In genomic region chr11:8092587-8093424, GRCh38 we compare ENCODE assay signal across 8 cellular contexts. TPM values are rescaled to one million over a fixed set of nuclear protein-coding genes. Genes with fewer than 3 reads are reported as not detected.
A peak's percentile ranks its signal among the peaks of the same experiment; 100 is the strongest.
DNase-seq lines count a peak whose midpoint lies in the region; ATAC-seq and TF ChIP-seq lines count a peak whose summit lies in the region.

No MANE protein-coding gene starts in this region.

- no peak overlapping the region for H3K4me3 Mint-ChIP-seq in naive thymus-derived CD8-positive, alpha-beta T cell

- no peak overlapping the region for H3K4me3 ChIP-seq in brain microvascular endothelial cell (ENCODE audit: low read depth, low read length)

- peak overlapping the region in 1 of 10 donors; percentile 16 for H3K27ac Mint-ChIP-seq in naive thymus-derived CD8-positive, alpha-beta T cell

- no peaks in the 10 kb centered on the region for H3K36me3 Mint-ChIP-seq in naive thymus-derived CD8-positive, alpha-beta T cell

- H3K4me1 Mint-ChIP-seq in naive thymus-derived CD8-positive, alpha-beta T cell, result peaks cover 0 to 9% (median under 1%) of the 10 kb centered on the region in 4 donors

- ATAC-seq in GM21526 (IDR thresholded peaks at IDR 0.05; ENCODE audit: low FRiP score, unreplicated experiment), result peak; percentile 81
- no peak for ATAC-seq in naive thymus-derived CD8-positive, alpha-beta T cell

- in situ Hi-C loops in KBM-7 (cut with MboI; ENCODE audit: low pct_unique_long_range_greater_than_20kb, low sequenced_read_pairs) (no loop called here), brain microvascular endothelial cell (cut with HindIII; ENCODE audit: low pct_ligation_motif_present, low sequenced_read_pairs) (no loop called here)

- H3K36me3 ChIP-seq in brain microvascular endothelial cell (replicated peaks), result no peaks in the 10 kb centered on the region

- no peaks in the 10 kb centered on the region for H3K27me3 ChIP-seq in brain microvascular endothelial cell (replicated peaks)

- H3K27ac ChIP-seq in RWPE1, result no peak overlapping the region
- H3K27ac ChIP-seq in brain microvascular endothelial cell, result no peak overlapping the region

- H3K27me3 Mint-ChIP-seq in naive thymus-derived CD8-positive, alpha-beta T cell, result no peaks in the 10 kb centered on the region

- DNase-seq in EH (ENCODE audit: low read depth) (peak; percentile 80), KBM-7 (peak; percentile 49), RWPE1 (ENCODE audit: low spot score) (peak; percentile 64), brain microvascular endothelial cell (peak; percentile 72), kidney tubule cell (ENCODE audit: low spot score) (peak; percentile 72)
- peak; percentile 15 to 56 (median 35) for DNase-seq in stimulated activated CD4-positive, alpha-beta T cell treated with anti-CD3 and anti-CD28 coated beads, TNF-alpha, amount 100 ng/mL, for 48 hours (ENCODE audit: low read depth in 3 of 3)
- no peak for DNase-seq in naive thymus-derived CD8-positive, alpha-beta T cell

- POLR2A ChIA-PET in RWPE1 (lab: Yijun Ruan, JAX; ENCODE audit: low non-redundant PET), result no interaction called here
- POLR2A ChIA-PET in naive thymus-derived CD8-positive, alpha-beta T cell (lab: Charles Lee), result no interaction called here

- no peaks in the 10 kb centered on the region for H3K9me3 Mint-ChIP-seq in naive thymus-derived CD8-positive, alpha-beta T cell

- CTCF ChIA-PET in RWPE1 (lab: Yijun Ruan, JAX), result interaction anchor here (0.5 to 4.5 kb wide), 8 partner anchors 10 to 86 kb away, joined by 3 to 23 read pairs (median 4); no protein-coding TSS in a partner anchor

- peak; percentile 28; the same call in 1 of the 2 replicates for TF ChIP-seq CTCF in RWPE1 (conservative IDR thresholded peaks at IDR 0.05; ENCODE audit: low read depth)
- TF ChIP-seq CTCF in brain microvascular endothelial cell (IDR thresholded peaks at IDR 0.05; ENCODE audit: low read depth, low read length, missing control alignments), result peak; percentile 84

RNA-seq across cellular contexts. Expression of gene TUB, which starts 11.8 kb away (rescaled TPM):
- not detected for total RNA-seq in naive thymus-derived CD8-positive, alpha-beta T cell
- polyA plus RNA-seq in naive thymus-derived CD8-positive, alpha-beta T cell, result under 1 TPM in 2 of 3 donors, not detected in 1; 0.05 to 0.18 TPM

Comparison
In these comparisons a context has a peak if more than half of its experiments do, and no peak if none do; other contexts are left out.
1. DNase-seq: peak in EH (single experiment), KBM-7 (single experiment), RWPE1 (single experiment), brain microvascular endothelial cell (single experiment), kidney tubule cell (single experiment) and stimulated activated CD4-positive, alpha-beta T cell treated with anti-CD3 and anti-CD28 coated beads, TNF-alpha, amount 100 ng/mL, for 48 hours (3 of 3); none in naive thymus-derived CD8-positive, alpha-beta T cell (0 of 10).